Comparison of ENCODE assay signal across 8 cellular contexts in the genomic region with DNA sequence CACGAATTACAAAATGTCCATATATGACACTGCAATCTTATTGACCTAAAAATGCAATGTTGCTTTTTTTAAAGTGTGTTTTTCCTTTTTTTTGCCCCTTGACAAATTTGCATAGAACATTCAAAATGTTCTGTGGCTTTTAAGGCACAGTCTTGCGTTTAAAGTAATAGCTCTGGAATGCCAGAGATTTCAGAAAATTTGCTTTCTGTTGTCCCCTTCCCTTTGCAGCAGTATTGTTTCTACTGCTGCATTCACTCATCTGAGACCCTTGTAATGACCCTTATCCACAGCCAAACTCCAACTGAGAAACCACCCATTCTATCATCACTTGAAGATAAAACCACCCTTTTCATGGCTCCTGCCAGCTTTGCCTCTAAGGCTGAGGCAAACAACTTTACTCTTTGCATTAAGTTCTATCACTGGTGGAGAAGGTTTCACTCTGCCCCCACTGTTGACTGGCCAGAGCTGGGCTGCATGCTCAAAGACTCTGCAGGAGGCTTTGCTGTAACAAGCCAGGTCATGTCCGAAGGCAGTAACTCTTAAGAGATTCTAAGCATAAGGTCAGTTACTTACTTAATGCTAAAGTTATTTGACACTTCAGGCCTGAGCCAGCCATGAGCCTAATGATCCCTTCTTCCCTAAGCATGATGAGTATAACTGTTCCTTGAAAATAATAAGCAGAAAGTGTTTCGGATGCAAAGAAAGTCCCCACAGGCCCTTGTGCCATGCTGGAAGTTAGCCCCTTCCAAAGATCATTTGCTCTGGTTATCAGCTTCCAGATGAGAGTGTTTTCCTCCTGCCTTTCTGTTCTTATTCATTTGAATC.
A peak's percentile ranks its signal among the peaks of the same experiment; 100 is the strongest.
DNase-seq lines count a peak whose midpoint lies in the region; ATAC-seq and TF ChIP-seq lines count a peak whose summit lies in the region.

No MANE protein-coding gene starts in this region.

- H3K36me3 ChIP-seq in IMR-90 (ENCODE audit: control insufficient read depth, insufficient read depth, low read length) (peaks cover 3% of the 10 kb centered on the region; the same call in 1 of the 2 replicates), stomach smooth muscle (ENCODE audit: control insufficient read depth in 2 of 2, insufficient read depth in 2 of 2, low read length in 2 of 2) (no peaks in the 10 kb centered on the region)
- H3K36me3 ChIP-seq in effector memory CD4-positive, alpha-beta T cell (ENCODE audit: control insufficient read depth, insufficient read depth, low read length): no peaks in the 10 kb centered on the region

- peak overlapping the region; percentile 87 for H4K91ac ChIP-seq in IMR-90 (ENCODE audit: insufficient read depth, low read depth, low read length)

- 80% methylated on average over 1 of the region's 4 CpGs; no CpG with 5 or more reads in 1 of the 2 experiments for WGBS in IMR-90 (ENCODE audit: extremely low coverage in 2 of 2, insufficient read length in 1 of 2), 2 experiments

- peak overlapping the region; percentile 52; the same call in 1 of the 2 replicates for H2AK5ac ChIP-seq in IMR-90 (ENCODE audit: low read depth, low read length)

- peak overlapping the region; percentile 95 for H2BK5ac ChIP-seq in IMR-90 (ENCODE audit: low read depth, low read length, poor library complexity, severe bottlenecking)

- dilution Hi-C loops in IMR-90 (cut with HindIII; ENCODE audit: low sequenced_read_pairs, unreplicated experiment): no loop called here

- H4K20me1 ChIP-seq in IMR-90 (ENCODE audit: insufficient read depth, low read length): no peaks in the 10 kb centered on the region

- TF ChIP-seq CTCF in IMR-90 (conservative IDR thresholded peaks at IDR 0.05; ENCODE audit: low read depth, low read length) (no peak), dorsolateral prefrontal cortex (IDR thresholded peaks at IDR 0.05 in 54 of 56, conservative IDR thresholded peaks at IDR 0.05 in 2 of 56; ENCODE audit: low read depth in 1 of 56, partially characterized antibody in 56 of 56) (no peak)

- peaks cover 0 to 16% of the 10 kb centered on the region in 2 experiments; a peak in 2 of 4 replicates for H3K79me1 ChIP-seq in IMR-90 (ENCODE audit: low read depth in 1 of 2, low read length in 2 of 2)

- H3K4ac ChIP-seq in IMR-90 (ENCODE audit: low read depth, low read length): peak overlapping the region; percentile 94

- peak overlapping the region; percentile 98 for H3K18ac ChIP-seq in IMR-90 (ENCODE audit: low read depth, low read length)

- H3K27ac ChIP-seq in IMR-90 (ENCODE audit: insufficient read depth, low read length) (peak overlapping the region; percentile 93), dorsolateral prefrontal cortex (peak overlapping the region in 52 of 59 donors; percentile 0 to 80 (median 53)), stomach smooth muscle (ENCODE audit: low read length) (peak overlapping the region; percentile 18)
- H3K27ac ChIP-seq in effector memory CD4-positive, alpha-beta T cell (ENCODE audit: insufficient read depth, low read length, poor library complexity, severe bottlenecking): no peak overlapping the region

- peak overlapping the region; percentile 85 for H3K4me2 ChIP-seq in IMR-90 (ENCODE audit: low read depth, low read length)

- peak overlapping the region; percentile 74 for H2AK9ac ChIP-seq in IMR-90 (replicated peaks; ENCODE audit: low read depth, low read length, poor library complexity)

- peak overlapping the region; percentile 66 for H3K9ac ChIP-seq in IMR-90 (ENCODE audit: low read depth, low read length)
- no peak overlapping the region for H3K9ac ChIP-seq in stomach smooth muscle (ENCODE audit: low read length in 2 of 2)

- no peak for TF ChIP-seq POLR2A in IMR-90 (IDR thresholded peaks at IDR 0.05; ENCODE audit: low read depth, low read length)

- H4K8ac ChIP-seq in IMR-90 (ENCODE audit: low read depth in 2 of 2, low read length in 2 of 2): peak overlapping the region; percentile 23 to 94

- H3K9me3 ChIP-seq in IMR-90 (ENCODE audit: control insufficient read depth, insufficient read depth, low read length) (no peaks in the 10 kb centered on the region), stomach smooth muscle (ENCODE audit: control insufficient read depth in 2 of 2, low read length in 2 of 2) (no peaks in the 10 kb centered on the region)
- no peaks in the 10 kb centered on the region for H3K9me3 ChIP-seq in effector memory CD4-positive, alpha-beta T cell (ENCODE audit: control insufficient read depth, low read length)

- peak overlapping the region; percentile 82 for H2AFZ ChIP-seq in IMR-90 (replicated peaks; ENCODE audit: low read length, poor library complexity)

- no peak for TF ChIP-seq RAD21 in IMR-90 (IDR thresholded peaks at IDR 0.05; ENCODE audit: low read length)

- no peak overlapping the region; the same call in 1 of the 2 replicates for H3K4me3 ChIP-seq in IMR-90 (ENCODE audit: insufficient read depth, low read depth, low read length)
- H3K4me3 ChIP-seq in dorsolateral prefrontal cortex: peak overlapping the region in 3 of 59 donors; percentile 10 to 51 (median 30)
- peak overlapping the region in 1 of 2 donors; percentile 1 for H3K4me3 ChIP-seq in stomach smooth muscle (ENCODE audit: low read length in 2 of 2)
- H3K4me3 ChIP-seq in effector memory CD4-positive, alpha-beta T cell (ENCODE audit: insufficient read depth, low read depth, low read length, poor library complexity, severe bottlenecking): no peak overlapping the region

- peak overlapping the region; percentile 95 for H4K5ac ChIP-seq in IMR-90 (ENCODE audit: low read depth, low read length)

- CTCF ChIA-PET in IMR-90 (lab: Yijun Ruan, JAX): interaction anchor here (0.7 kb wide), 1 partner anchor 74 kb away, joined by 3 read pairs; no protein-coding TSS in a partner anchor

- H3K27me3 ChIP-seq in IMR-90 (ENCODE audit: control insufficient read depth, insufficient read depth, low read length) (no peaks in the 10 kb centered on the region), dorsolateral prefrontal cortex (no peaks in the 10 kb centered on the region), stomach smooth muscle (ENCODE audit: control insufficient read depth in 1 of 2, insufficient read depth in 2 of 2, low read length in 2 of 2) (no peaks in the 10 kb centered on the region)
- H3K27me3 ChIP-seq in effector memory CD4-positive, alpha-beta T cell (replicated peaks; ENCODE audit: control insufficient read depth, insufficient read depth, low read length, poor library complexity, severe bottlenecking): no peaks in the 10 kb centered on the region

- ATAC-seq in IMR-90 (ENCODE audit: low read depth) (peak; percentile 87), HG02938 (IDR thresholded peaks at IDR 0.05; ENCODE audit: unreplicated experiment) (no peak)
- ATAC-seq in stimulated activated naive CD8-positive, alpha-beta T cell treated with anti-CD3 and anti-CD28 coated beads, Interleukin-15, Interleukin-2, amounts not matched to agents 100 U/mL and 50 U/mL, for 24 hours: no peak

- peak overlapping the region; percentile 98 for H2BK20ac ChIP-seq in IMR-90 (ENCODE audit: low read depth, low read length)

- H3K14ac ChIP-seq in IMR-90 (replicated peaks; ENCODE audit: low read depth, low read length): peak overlapping the region; percentile 97

- H2BK15ac ChIP-seq in IMR-90 (ENCODE audit: low read depth, low read length): peak overlapping the region; percentile 39; the same call in 2 of the 3 replicates

- peaks cover 7% of the 10 kb centered on the region for H3K9me1 ChIP-seq in IMR-90 (ENCODE audit: insufficient read depth, low read length)

- H3K23ac ChIP-seq in IMR-90 (ENCODE audit: low read depth, low read length): peak overlapping the region; percentile 98

- POLR2A ChIA-PET in IMR-90 (lab: Charles Lee; ENCODE audit: unreplicated experiment): interaction anchor here (0.6 kb wide), 1 partner anchor 78 kb away, joined by 3 read pairs; no protein-coding TSS in a partner anchor

- DNase-seq in IMR-90 (peak; percentile 56), dorsolateral prefrontal cortex (no peak), left kidney (ENCODE audit: low read depth, low spot score) (peak; percentile 51)
- DNase-seq in NK-92 treated with Interleukin-12 subunit alpha and Interleukin-12 subunit beta, amount 100 ng/mL, for 24 hours (lab: John Stamatoyannopoulos, UW): no peak
- no peak for DNase-seq in effector memory CD4-positive, alpha-beta T cell
- DNase-seq in stimulated activated naive CD8-positive, alpha-beta T cell treated with anti-CD3 and anti-CD28 coated beads, Interleukin-15, Interleukin-2, amounts not matched to agents 100 U/mL and 50 U/mL, for 24 hours: no peak

- H3K4me1 ChIP-seq in IMR-90 (ENCODE audit: control insufficient read depth, insufficient read depth, low read length): peaks cover 14% of the 10 kb centered on the region
- H3K4me1 ChIP-seq in stomach smooth muscle (ENCODE audit: control insufficient read depth, insufficient read depth, low read length): peaks cover 14% of the 10 kb centered on the region
- no peaks in the 10 kb centered on the region for H3K4me1 ChIP-seq in effector memory CD4-positive, alpha-beta T cell (ENCODE audit: control insufficient read depth, insufficient read depth, low read length, poor library complexity, severe bottlenecking)

- in situ Hi-C loops in IMR-90 (cut with MboI; ENCODE audit: low sequenced_read_pairs): no loop called here

- H2BK120ac ChIP-seq in IMR-90 (ENCODE audit: low read depth, low read length): peak overlapping the region; percentile 96

- peak overlapping the region; percentile 86 for H3K56ac ChIP-seq in IMR-90 (ENCODE audit: extremely low read depth, insufficient read depth, low read length)

- no TSS peak for BruUV-seq in IMR-90 (replicated peaks; lab: Mats Ljungman, UMichigan)

- intact Hi-C loops in IMR-90 (cut with micrococcal nuclease) (loop anchor here (2.0 kb wide), 2 partner anchors 90 to 106 kb away; no protein-coding TSS in a partner anchor), dorsolateral prefrontal cortex (cut with DNase I) (no loop called here)

TF ChIP-seq in IMR-90, 13 proteins besides CTCF, POLR2A, EP300 and RAD21:
- TF ChIP-seq MAFK (IDR thresholded peaks at IDR 0.05; ENCODE audit: low read depth, low read length) (peak; percentile 72), NFE2L2 (IDR thresholded peaks at IDR 0.05; ENCODE audit: low read depth, low read length) (no peak), RFX5 (IDR thresholded peaks at IDR 0.05; ENCODE audit: low read depth, low read length) (no peak), BHLHE40 (IDR thresholded peaks at IDR 0.05; ENCODE audit: low read depth, low read length) (no peak), SMC3 (IDR thresholded peaks at IDR 0.05; ENCODE audit: low read depth, low read length) (no peak)
- TF ChIP-seq, protein P1, sequence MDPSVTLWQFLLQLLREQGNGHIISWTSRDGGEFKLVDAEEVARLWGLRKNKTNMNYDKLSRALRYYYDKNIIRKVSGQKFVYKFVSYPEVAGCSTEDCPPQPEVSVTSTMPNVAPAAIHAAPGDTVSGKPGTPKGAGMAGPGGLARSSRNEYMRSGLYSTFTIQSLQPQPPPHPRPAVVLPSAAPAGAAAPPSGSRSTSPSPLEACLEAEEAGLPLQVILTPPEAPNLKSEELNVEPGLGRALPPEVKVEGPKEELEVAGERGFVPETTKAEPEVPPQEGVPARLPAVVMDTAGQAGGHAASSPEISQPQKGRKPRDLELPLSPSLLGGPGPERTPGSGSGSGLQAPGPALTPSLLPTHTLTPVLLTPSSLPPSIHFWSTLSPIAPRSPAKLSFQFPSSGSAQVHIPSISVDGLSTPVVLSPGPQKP (IDR thresholded peaks at IDR 0.05; ENCODE audit: borderline replicate concordance, low read depth, low read length): no peak

Comparison
In these comparisons a context has a peak if more than half of its experiments do, and no peak if none do; other contexts are left out.
1. DNase-seq: peak in IMR-90 (single experiment) and left kidney (single experiment); none in dorsolateral prefrontal cortex (0 of 10), NK-92 treated with Interleukin-12 subunit alpha and Interleukin-12 subunit beta, amount 100 ng/mL, for 24 hours (single experiment), effector memory CD4-positive, alpha-beta T cell (0 of 3) and stimulated activated naive CD8-positive, alpha-beta T cell treated with anti-CD3 and anti-CD28 coated beads, Interleukin-15, Interleukin-2, amounts not matched to agents 100 U/mL and 50 U/mL, for 24 hours (single experiment).